11 cellular contexts compared by ENCODE assay signal in the genomic region with DNA sequence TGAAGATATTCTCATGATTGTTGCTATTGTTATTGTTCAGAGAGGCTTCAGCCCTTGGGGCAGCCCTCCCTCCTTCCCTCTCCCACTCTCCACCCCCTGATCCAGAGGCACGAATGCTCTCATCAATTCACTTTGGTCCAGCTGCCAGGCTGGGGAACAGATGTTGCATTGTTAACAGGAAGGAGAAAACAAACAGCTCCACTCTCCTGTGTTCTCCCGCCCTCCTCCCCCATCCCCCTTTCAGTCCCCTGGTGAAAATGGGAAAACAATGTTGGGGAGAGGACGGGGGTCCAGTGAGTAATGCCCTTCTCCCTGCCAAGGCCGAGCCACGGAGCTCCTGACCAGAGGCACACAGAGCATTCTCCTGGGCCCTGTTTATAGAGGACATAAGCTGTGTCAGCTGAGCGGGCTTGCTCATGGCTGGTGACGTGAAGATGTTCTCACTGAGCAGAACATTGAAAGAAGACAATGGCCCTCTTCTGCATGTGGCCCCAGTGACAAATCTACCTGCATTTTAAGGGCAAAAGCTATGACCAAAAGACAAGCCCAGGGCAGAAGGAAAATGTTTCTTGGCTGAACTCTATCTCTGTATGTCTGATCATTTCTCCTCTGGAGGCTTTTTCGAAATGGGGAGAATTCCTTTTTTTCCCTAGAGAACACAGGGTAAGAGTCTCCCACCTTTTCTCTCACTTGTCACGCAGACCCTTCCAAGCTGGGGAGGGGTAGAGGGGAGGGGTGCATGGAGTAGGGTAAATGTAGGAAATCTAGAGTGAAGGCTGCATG.
A peak's percentile ranks its signal among the peaks of the same experiment; 100 is the strongest.
DNase-seq lines count a peak whose midpoint lies in the region; ATAC-seq and TF ChIP-seq lines count a peak whose summit lies in the region.
"Had no signal": no experiment of that assay in that cellular context is flagged by ENCODE, and none has a peak within 500 bp of the region (broad histone marks: within the 10 kb centered on the region; RNA-seq: fewer than 3 reads in every experiment).

No MANE protein-coding gene starts in this region.

- no peaks in the 10 kb centered on the region for H3K4me1 ChIP-seq in Peyer's patch
- peaks cover 8% of the 10 kb centered on the region for H3K4me1 ChIP-seq in left ventricle myocardium inferior
- no peaks in the 10 kb centered on the region for H3K4me1 ChIP-seq in gastrocnemius medialis

- H3K9me3 ChIP-seq in Peyer's patch (no peaks in the 10 kb centered on the region), left ventricle myocardium inferior (replicated peaks) (no peaks in the 10 kb centered on the region), gastrocnemius medialis (no peaks in the 10 kb centered on the region)

- DNase-seq in NCI-H1105 treated with DMSO at 0.1 percent for 48 hours (lab: John Stamatoyannopoulos, UW) (peak; percentile 84), Peyer's patch (peak in 1 of 3 donors; percentile 66), left ventricle myocardium inferior (peak; percentile 46), gastrocnemius medialis (peak; percentile 16 to 38), GDM1 (lab: John Stamatoyannopoulos, UW) (no peak), 8988T (no peak), GM10266 (ENCODE audit: extremely low spot score) (no peak), GF-D8 (lab: John Stamatoyannopoulos, UW) (no peak)
- DNase-seq: activated CD8-positive, alpha-beta memory T cell treated with anti-CD3 and anti-CD28 coated beads, Interleukin-2, amount 10 ng/mL, durations not matched to agents 7 days and 5 days; brain microvascular endothelial cell had no signal

- no peak for TF ChIP-seq CTCF in Peyer's patch (IDR thresholded peaks at IDR 0.05)
- TF ChIP-seq CTCF in left ventricle myocardium inferior (IDR thresholded peaks at IDR 0.05; ENCODE audit: borderline replicate concordance): no peak
- TF ChIP-seq CTCF in gastrocnemius medialis (IDR thresholded peaks at IDR 0.05 in 4 of 5, conservative IDR thresholded peaks at IDR 0.05 in 1 of 5): no peak
- no peak for TF ChIP-seq CTCF in GM10266 (IDR thresholded peaks at IDR 0.05; ENCODE audit: control insufficient read depth, insufficient read depth, low read depth, missing control alignments)

- peak; percentile 39 to 72 for ATAC-seq in gastrocnemius medialis
- ATAC-seq: activated CD8-positive, alpha-beta memory T cell treated with anti-CD3 and anti-CD28 coated beads, Interleukin-2, amount 10 ng/mL, durations not matched to agents 7 days and 5 days had no signal

- H3K27ac ChIP-seq in Peyer's patch (peak overlapping the region in 3 of 4 donors; percentile 2 to 46 (median 11)), left ventricle myocardium inferior (replicated peaks) (peak overlapping the region; percentile 62), gastrocnemius medialis (peak overlapping the region in 2 of 4 donors; percentile 6 to 48)
- H3K27ac ChIP-seq: brain microvascular endothelial cell, SK-N-MC had no signal

- intact Hi-C loops in left ventricle myocardium inferior (cut with micrococcal nuclease): no loop called here
- intact Hi-C loops in gastrocnemius medialis (cut with DNase I; ENCODE audit: low total_unique reads): no loop called here

- H3K27me3 ChIP-seq in Peyer's patch (no peaks in the 10 kb centered on the region), left ventricle myocardium inferior (ENCODE audit: low read depth) (no peaks in the 10 kb centered on the region), gastrocnemius medialis (no peaks in the 10 kb centered on the region)
- H3K27me3 ChIP-seq: brain microvascular endothelial cell had no signal

- H3K4me3 ChIP-seq in Peyer's patch: no peak overlapping the region
- H3K4me3 ChIP-seq in left ventricle myocardium inferior: no peak overlapping the region
- H3K4me3 ChIP-seq in gastrocnemius medialis: no peak overlapping the region
- H3K4me3 ChIP-seq: SK-N-MC had no signal

- in situ Hi-C loops in gastrocnemius medialis (cut with MboI; ENCODE audit: low sequenced_read_pairs in 4 of 4): no loop called here

- H3K36me3 ChIP-seq in Peyer's patch: no peaks in the 10 kb centered on the region
- H3K36me3 ChIP-seq in left ventricle myocardium inferior: no peaks in the 10 kb centered on the region
- H3K36me3 ChIP-seq in gastrocnemius medialis: no peaks in the 10 kb centered on the region
- H3K36me3 ChIP-seq: brain microvascular endothelial cell had no signal

- TF ChIP-seq POLR2A in Peyer's patch (IDR thresholded peaks at IDR 0.05): no peak
- no peak for TF ChIP-seq POLR2A in gastrocnemius medialis (IDR thresholded peaks at IDR 0.05)

Comparison
In these comparisons a context has a peak if more than half of its experiments do, and no peak if none do; other contexts are left out.
1. DNase-seq: peak in NCI-H1105 treated with DMSO at 0.1 percent for 48 hours (single experiment), left ventricle myocardium inferior (single experiment) and gastrocnemius medialis (2 of 2); none in GDM1 (single experiment), 8988T (single experiment), GM10266 (single experiment) and GF-D8 (single experiment).